ENCODE assay signal across 2 cellular contexts in the genomic region with DNA sequence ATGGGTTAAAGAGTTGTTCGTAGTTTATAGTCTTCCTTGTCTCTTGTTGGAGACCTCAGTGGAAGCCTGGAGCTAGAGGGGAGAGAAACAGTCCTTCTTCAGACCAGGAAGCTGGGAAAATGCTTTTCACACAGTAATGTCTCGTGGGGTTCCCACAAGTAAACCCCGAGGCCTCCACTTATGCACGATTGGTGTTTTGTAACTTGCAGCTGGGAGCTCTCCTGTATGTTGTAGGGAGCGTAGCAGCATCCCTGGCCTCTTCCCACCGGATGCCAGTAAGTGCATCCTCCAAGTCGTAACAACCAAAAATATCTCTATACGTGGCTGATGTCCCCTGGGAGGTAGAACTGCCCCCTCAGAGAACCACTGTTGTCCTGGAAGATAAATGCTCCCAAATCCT.
TF ChIP-seq lines count a peak whose summit lies in the region.

No MANE protein-coding gene starts in this region.

TF ChIP-seq in GM23338, 12 proteins besides CTCF, POLR2A, EP300 and RAD21 (continues in another document):
- TF ChIP-seq CREB1 (CRISPR knock-in tag; IDR thresholded peaks at IDR 0.05; ENCODE audit: low read depth) (no peak), POLR2AphosphoS5 (IDR thresholded peaks at IDR 0.05; ENCODE audit: low read depth) (no peak), ZNF331 (CRISPR knock-in tag; IDR thresholded peaks at IDR 0.05; ENCODE audit: low read depth) (no peak), NANOG (IDR thresholded peaks at IDR 0.05; ENCODE audit: borderline replicate concordance) (no peak), JUNB (IDR thresholded peaks at IDR 0.05; ENCODE audit: unreplicated experiment) (no peak), ZNF114 (CRISPR knock-in tag; IDR thresholded peaks at IDR 0.05) (no peak), EZH2phosphoT487 (IDR thresholded peaks at IDR 0.05; ENCODE audit: unreplicated experiment) (no peak), STAT1 (IDR thresholded peaks at IDR 0.05; ENCODE audit: unreplicated experiment) (no peak)
- TF ChIP-seq, protein P1, sequence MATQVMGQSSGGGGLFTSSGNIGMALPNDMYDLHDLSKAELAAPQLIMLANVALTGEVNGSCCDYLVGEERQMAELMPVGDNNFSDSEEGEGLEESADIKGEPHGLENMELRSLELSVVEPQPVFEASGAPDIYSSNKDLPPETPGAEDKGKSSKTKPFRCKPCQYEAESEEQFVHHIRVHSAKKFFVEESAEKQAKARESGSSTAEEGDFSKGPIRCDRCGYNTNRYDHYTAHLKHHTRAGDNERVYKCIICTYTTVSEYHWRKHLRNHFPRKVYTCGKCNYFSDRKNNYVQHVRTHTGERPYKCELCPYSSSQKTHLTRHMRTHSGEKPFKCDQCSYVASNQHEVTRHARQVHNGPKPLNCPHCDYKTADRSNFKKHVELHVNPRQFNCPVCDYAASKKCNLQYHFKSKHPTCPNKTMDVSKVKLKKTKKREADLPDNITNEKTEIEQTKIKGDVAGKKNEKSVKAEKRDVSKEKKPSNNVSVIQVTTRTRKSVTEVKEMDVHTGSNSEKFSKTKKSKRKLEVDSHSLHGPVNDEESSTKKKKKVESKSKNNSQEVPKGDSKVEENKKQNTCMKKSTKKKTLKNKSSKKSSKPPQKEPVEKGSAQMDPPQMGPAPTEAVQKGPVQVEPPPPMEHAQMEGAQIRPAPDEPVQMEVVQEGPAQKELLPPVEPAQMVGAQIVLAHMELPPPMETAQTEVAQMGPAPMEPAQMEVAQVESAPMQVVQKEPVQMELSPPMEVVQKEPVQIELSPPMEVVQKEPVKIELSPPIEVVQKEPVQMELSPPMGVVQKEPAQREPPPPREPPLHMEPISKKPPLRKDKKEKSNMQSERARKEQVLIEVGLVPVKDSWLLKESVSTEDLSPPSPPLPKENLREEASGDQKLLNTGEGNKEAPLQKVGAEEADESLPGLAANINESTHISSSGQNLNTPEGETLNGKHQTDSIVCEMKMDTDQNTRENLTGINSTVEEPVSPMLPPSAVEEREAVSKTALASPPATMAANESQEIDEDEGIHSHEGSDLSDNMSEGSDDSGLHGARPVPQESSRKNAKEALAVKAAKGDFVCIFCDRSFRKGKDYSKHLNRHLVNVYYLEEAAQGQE (IDR thresholded peaks at IDR 0.05; ENCODE audit: unreplicated experiment): no peak
- TF ChIP-seq, protein P2, sequence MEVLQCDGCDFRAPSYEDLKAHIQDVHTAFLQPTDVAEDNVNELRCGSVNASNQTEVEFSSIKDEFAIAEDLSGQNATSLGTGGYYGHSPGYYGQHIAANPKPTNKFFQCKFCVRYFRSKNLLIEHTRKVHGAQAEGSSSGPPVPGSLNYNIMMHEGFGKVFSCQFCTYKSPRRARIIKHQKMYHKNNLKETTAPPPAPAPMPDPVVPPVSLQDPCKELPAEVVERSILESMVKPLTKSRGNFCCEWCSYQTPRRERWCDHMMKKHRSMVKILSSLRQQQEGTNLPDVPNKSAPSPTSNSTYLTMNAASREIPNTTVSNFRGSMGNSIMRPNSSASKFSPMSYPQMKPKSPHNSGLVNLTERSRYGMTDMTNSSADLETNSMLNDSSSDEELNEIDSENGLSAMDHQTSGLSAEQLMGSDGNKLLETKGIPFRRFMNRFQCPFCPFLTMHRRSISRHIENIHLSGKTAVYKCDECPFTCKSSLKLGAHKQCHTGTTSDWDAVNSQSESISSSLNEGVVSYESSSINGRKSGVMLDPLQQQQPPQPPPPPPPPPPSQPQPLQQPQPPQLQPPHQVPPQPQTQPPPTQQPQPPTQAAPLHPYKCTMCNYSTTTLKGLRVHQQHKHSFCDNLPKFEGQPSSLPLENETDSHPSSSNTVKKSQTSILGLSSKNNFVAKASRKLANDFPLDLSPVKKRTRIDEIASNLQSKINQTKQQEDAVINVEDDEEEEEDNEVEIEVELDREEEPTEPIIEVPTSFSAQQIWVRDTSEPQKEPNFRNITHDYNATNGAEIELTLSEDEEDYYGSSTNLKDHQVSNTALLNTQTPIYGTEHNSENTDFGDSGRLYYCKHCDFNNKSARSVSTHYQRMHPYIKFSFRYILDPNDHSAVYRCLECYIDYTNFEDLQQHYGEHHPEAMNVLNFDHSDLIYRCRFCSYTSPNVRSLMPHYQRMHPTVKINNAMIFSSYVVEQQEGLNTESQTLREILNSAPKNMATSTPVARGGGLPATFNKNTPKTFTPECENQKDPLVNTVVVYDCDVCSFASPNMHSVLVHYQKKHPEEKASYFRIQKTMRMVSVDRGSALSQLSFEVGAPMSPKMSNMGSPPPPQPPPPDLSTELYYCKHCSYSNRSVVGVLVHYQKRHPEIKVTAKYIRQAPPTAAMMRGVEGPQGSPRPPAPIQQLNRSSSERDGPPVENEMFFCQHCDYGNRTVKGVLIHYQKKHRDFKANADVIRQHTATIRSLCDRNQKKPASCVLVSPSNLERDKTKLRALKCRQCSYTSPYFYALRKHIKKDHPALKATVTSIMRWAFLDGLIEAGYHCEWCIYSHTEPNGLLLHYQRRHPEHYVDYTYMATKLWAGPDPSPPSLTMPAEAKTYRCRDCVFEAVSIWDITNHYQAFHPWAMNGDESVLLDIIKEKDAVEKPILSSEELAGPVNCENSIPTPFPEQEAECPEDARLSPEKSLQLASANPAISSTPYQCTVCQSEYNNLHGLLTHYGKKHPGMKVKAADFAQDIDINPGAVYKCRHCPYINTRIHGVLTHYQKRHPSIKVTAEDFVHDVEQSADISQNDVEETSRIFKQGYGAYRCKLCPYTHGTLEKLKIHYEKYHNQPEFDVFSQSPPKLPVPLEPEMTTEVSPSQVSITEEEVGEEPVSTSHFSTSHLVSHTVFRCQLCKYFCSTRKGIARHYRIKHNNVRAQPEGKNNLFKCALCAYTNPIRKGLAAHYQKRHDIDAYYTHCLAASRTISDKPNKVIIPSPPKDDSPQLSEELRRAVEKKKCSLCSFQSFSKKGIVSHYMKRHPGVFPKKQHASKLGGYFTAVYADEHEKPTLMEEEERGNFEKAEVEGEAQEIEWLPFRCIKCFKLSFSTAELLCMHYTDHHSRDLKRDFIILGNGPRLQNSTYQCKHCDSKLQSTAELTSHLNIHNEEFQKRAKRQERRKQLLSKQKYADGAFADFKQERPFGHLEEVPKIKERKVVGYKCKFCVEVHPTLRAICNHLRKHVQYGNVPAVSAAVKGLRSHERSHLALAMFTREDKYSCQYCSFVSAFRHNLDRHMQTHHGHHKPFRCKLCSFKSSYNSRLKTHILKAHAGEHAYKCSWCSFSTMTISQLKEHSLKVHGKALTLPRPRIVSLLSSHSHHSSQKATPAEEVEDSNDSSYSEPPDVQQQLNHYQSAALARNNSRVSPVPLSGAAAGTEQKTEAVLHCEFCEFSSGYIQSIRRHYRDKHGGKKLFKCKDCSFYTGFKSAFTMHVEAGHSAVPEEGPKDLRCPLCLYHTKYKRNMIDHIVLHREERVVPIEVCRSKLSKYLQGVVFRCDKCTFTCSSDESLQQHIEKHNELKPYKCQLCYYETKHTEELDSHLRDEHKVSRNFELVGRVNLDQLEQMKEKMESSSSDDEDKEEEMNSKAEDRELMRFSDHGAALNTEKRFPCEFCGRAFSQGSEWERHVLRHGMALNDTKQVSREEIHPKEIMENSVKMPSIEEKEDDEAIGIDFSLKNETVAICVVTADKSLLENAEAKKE (CRISPR knock-in tag; IDR thresholded peaks at IDR 0.05): no peak

TF ChIP-seq in H1, 55 proteins besides CTCF, POLR2A, EP300 and RAD21:
- no peak for TF ChIP-seq HDAC6 (IDR thresholded peaks at IDR 0.05; ENCODE audit: low read depth, low read length)
- TF ChIP-seq, protein P3, sequence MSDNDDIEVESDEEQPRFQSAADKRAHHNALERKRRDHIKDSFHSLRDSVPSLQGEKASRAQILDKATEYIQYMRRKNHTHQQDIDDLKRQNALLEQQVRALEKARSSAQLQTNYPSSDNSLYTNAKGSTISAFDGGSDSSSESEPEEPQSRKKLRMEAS (IDR thresholded peaks at IDR 0.05): no peak
- TF ChIP-seq CBX8 (IDR thresholded peaks at IDR 0.05; ENCODE audit: borderline replicate concordance, low read depth, low read length): no peak
